ENCODE assay signal across 33 cellular contexts in the genomic region with DNA sequence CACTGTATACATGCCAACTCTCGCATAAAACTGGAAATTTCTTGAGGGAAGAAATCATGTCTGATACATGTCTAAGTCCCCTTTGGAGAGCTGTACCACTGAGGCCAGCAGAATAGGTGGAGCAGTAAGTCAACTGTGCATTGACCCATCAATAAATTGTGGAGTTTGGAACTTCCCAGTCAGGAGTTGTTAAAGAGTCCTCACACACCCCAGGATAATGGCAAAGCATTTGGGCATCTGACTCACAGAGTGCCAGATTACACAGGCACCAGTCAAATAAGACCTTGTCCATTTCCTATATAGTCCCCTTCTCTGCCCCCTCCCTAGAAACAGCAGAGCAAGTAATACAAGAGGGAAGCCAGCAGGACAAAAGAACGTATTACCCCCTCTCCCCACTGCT. TPM values are rescaled to one million over a fixed set of nuclear protein-coding genes. Genes with fewer than 3 reads are reported as not detected.
"Had no signal": no experiment of that assay in that cellular context is flagged by ENCODE, and none has a peak within 500 bp of the region (broad histone marks: within the 10 kb centered on the region; RNA-seq: fewer than 3 reads in every experiment).

No MANE protein-coding gene starts in this region.

- FAIRE-seq: colon, frontal cortex had no signal

- DNase-seq: activated B cell treated with CpG ODN at 0.5 μM for 24 hours; activated CD4-positive, alpha-beta T cell treated with anti-CD3 and anti-CD28 coated beads for 48 hours; activated CD4-positive, alpha-beta T cell treated with anti-CD3 and anti-CD28 coated beads, Interleukin-2, amount 50 U/mL, for 1 hour; activated CD4-positive, alpha-beta T cell treated with anti-CD3 and anti-CD28 coated beads, Interleukin-2, amount 50 U/mL, for 48 hours; activated CD8-positive, alpha-beta memory T cell treated with anti-CD3 and anti-CD28 coated beads, Interleukin-2, amount 10 ng/mL, durations not matched to agents 7 days and 5 days; activated CD8-positive, alpha-beta memory T cell treated with anti-CD3 and anti-CD28 coated beads, Interleukin-2, amount 50 U/mL, for 4 hours; activated CD8-positive, alpha-beta T cell treated with anti-CD3 and anti-CD28 coated beads, Interleukin-2, amount 10 ng/mL, durations not matched to agents 7 days and 5 days; activated effector memory CD4-positive, alpha-beta T cell treated with anti-CD3 and anti-CD28 coated beads, Interleukin-2, amount 50 U/mL, for 16 hours; activated naive CD4-positive, alpha-beta T cell treated with anti-CD3 and anti-CD28 coated beads for 36 hours; activated naive CD8-positive, alpha-beta T cell treated with anti-CD3 and anti-CD28 coated beads for 36 hours; activated naive CD8-positive, alpha-beta T cell treated with anti-CD3 and anti-CD28 coated beads, Interleukin-2, amount 50 U/mL, for 24 hours; activated T-cell treated with anti-CD3 and anti-CD28 coated beads, Interleukin-2, amount 50 U/mL, for 1 hour; activated T-cell treated with anti-CD3 and anti-CD28 coated beads, Interleukin-2, amount 50 U/mL, for 48 hours; adrenal gland; amygdala; aorta; body of pancreas; caudate nucleus; effector memory CD4-positive, alpha-beta T cell; endodermal cell; erythroblast; esophagus squamous epithelium; head of caudate nucleus; T-helper 2 cell had no signal

- ATAC-seq: activated CD4-positive, CD25-positive, alpha-beta regulatory T cell treated with anti-CD3 and anti-CD28 coated beads, Interleukin-2, amount 50 U/mL, for 24 hours; activated CD8-positive, alpha-beta memory T cell treated with anti-CD3 and anti-CD28 coated beads, Interleukin-2, amount 10 ng/mL, durations not matched to agents 7 days and 5 days; activated CD8-positive, alpha-beta T cell treated with anti-CD3 and anti-CD28 coated beads, Interleukin-2, amount 10 ng/mL, durations not matched to agents 7 days and 5 days; activated naive CD8-positive, alpha-beta T cell treated with anti-CD3 and anti-CD28 coated beads, Interleukin-2, amount 50 U/mL, for 24 hours; body of pancreas had no signal

RNA-seq across cellular contexts. Expression of a gene that starts 10.4 kb away (rescaled TPM):
- total RNA-seq: activated B cell treated with CpG ODN at 0.5 μM for 24 hours; activated CD8-positive, alpha-beta memory T cell treated with anti-CD3 and anti-CD28 coated beads for 36 hours; activated CD8-positive, alpha-beta memory T cell treated with anti-CD3 and anti-CD28 coated beads, Interleukin-2, amount 10 ng/mL, durations not matched to agents 7 days and 5 days; activated CD8-positive, alpha-beta T cell treated with anti-CD3 and anti-CD28 coated beads, Interleukin-2, amount 10 ng/mL, durations not matched to agents 7 days and 5 days; activated naive CD4-positive, alpha-beta T cell treated with anti-CD3 and anti-CD28 coated beads for 36 hours; activated naive CD8-positive, alpha-beta T cell treated with anti-CD3 and anti-CD28 coated beads for 36 hours; activated T-helper 1 cell treated with anti-CD3 and anti-CD28 coated beads, Interleukin-12 subunit alpha, Interleukin-12 subunit beta, Interleukin-2, Interleukin-4 antibody, amounts not matched to agents 30 ng/mL and 10 ng/mL and 1 ng/mL, durations not matched to agents 14 hours and 24 hours and 36 hours; activated T-helper 2 cell treated with anti-CD3 and anti-CD28 coated beads, Interferon-gamma antibody, Interleukin-2, Interleukin-4, amounts not matched to agents 10 μg/mL and 5 μg/mL and 100 μg/mL, durations not matched to agents 14 hours and 24 hours and 36 hours; aorta; chondrocyte; dermis microvascular lymphatic vessel endothelial cell; T-helper 1 cell treated with Interleukin-12 subunit alpha and Interleukin-12 subunit beta and Interleukin-4 antibody, amounts not matched to agents 30 ng/mL and 1 ng/mL, for 36 hours had no signal
- polyA plus RNA-seq: aorta had no signal

RNA-seq across cellular contexts. Expression of a gene that starts 32.7 kb away (rescaled TPM):
- total RNA-seq: activated B cell treated with CpG ODN at 0.5 μM for 24 hours; activated CD8-positive, alpha-beta memory T cell treated with anti-CD3 and anti-CD28 coated beads for 36 hours; activated CD8-positive, alpha-beta memory T cell treated with anti-CD3 and anti-CD28 coated beads, Interleukin-2, amount 10 ng/mL, durations not matched to agents 7 days and 5 days; activated CD8-positive, alpha-beta T cell treated with anti-CD3 and anti-CD28 coated beads, Interleukin-2, amount 10 ng/mL, durations not matched to agents 7 days and 5 days; activated naive CD4-positive, alpha-beta T cell treated with anti-CD3 and anti-CD28 coated beads for 36 hours; activated naive CD8-positive, alpha-beta T cell treated with anti-CD3 and anti-CD28 coated beads for 36 hours; activated T-helper 1 cell treated with anti-CD3 and anti-CD28 coated beads, Interleukin-12 subunit alpha, Interleukin-12 subunit beta, Interleukin-2, Interleukin-4 antibody, amounts not matched to agents 30 ng/mL and 10 ng/mL and 1 ng/mL, durations not matched to agents 14 hours and 24 hours and 36 hours; activated T-helper 2 cell treated with anti-CD3 and anti-CD28 coated beads, Interferon-gamma antibody, Interleukin-2, Interleukin-4, amounts not matched to agents 10 μg/mL and 5 μg/mL and 100 μg/mL, durations not matched to agents 14 hours and 24 hours and 36 hours; aorta; chondrocyte; dermis microvascular lymphatic vessel endothelial cell; T-helper 1 cell treated with Interleukin-12 subunit alpha and Interleukin-12 subunit beta and Interleukin-4 antibody, amounts not matched to agents 30 ng/mL and 1 ng/mL, for 36 hours had no signal
